Comparison of ENCODE assay signal across 20 cellular contexts in genomic region chr13:45113809-45114208, GRCh38. TPM values are rescaled to one million over a fixed set of nuclear protein-coding genes. Genes with fewer than 3 reads are reported as not detected.
DNase-seq lines count a peak whose midpoint lies in the region; ATAC-seq and TF ChIP-seq lines count a peak whose summit lies in the region.
"Had no signal": no experiment of that assay in that cellular context is flagged by ENCODE, and none has a peak within 500 bp of the region (broad histone marks: within the 10 kb centered on the region; RNA-seq: fewer than 3 reads in every experiment).

No MANE protein-coding gene starts in this region.

- H3K79me1 ChIP-seq in IMR-90 (ENCODE audit: low read depth in 1 of 2, low read length in 2 of 2): peaks cover 0 to under 1% of the 10 kb centered on the region in 2 experiments; a peak in 1 of 4 replicates

- no peak overlapping the region for H3K56ac ChIP-seq in IMR-90 (ENCODE audit: extremely low read depth, insufficient read depth, low read length)

- no peak overlapping the region for H3K14ac ChIP-seq in IMR-90 (replicated peaks; ENCODE audit: low read depth, low read length)

- no peak overlapping the region for H2AFZ ChIP-seq in IMR-90 (replicated peaks; ENCODE audit: low read length, poor library complexity)
- H2AFZ ChIP-seq in neural progenitor cell (replicated peaks): no peak overlapping the region

- dilution Hi-C loops in IMR-90 (cut with HindIII; ENCODE audit: low sequenced_read_pairs, unreplicated experiment): no loop called here

- no peak overlapping the region for H3K18ac ChIP-seq in IMR-90 (ENCODE audit: low read depth, low read length)

- H3K4me1 ChIP-seq in IMR-90 (ENCODE audit: control insufficient read depth, insufficient read depth, low read length) (peaks cover 2% of the 10 kb centered on the region; the same call in 1 of the 2 replicates), endodermal cell (ENCODE audit: control insufficient read depth, insufficient read depth, low read length) (no peaks in the 10 kb centered on the region), neural progenitor cell (no peaks in the 10 kb centered on the region)
- H3K4me1 ChIP-seq: A549 had no signal

- peak overlapping the region; percentile 78; the same call in 1 of the 2 replicates for H4K5ac ChIP-seq in IMR-90 (ENCODE audit: low read depth, low read length)

- H3K4me2 ChIP-seq in IMR-90 (ENCODE audit: low read depth, low read length) (no peak overlapping the region), neural progenitor cell (no peak overlapping the region)
- H3K4me2 ChIP-seq: A549 had no signal

- intact Hi-C loops in IMR-90 (cut with micrococcal nuclease): no loop called here

- WGBS in IMR-90 (ENCODE audit: extremely low coverage in 2 of 2, insufficient read length in 1 of 2), 2 experiments: no CpG with 5 or more reads among the region's 1 CpG
- 92% methylated on average over 1 of the region's 1 CpG; no CpG with 5 or more reads in 1 of the 2 experiments for WGBS in endodermal cell (ENCODE audit: insufficient coverage in 1 of 2, insufficient read length in 1 of 2), 2 experiments

- H3K9ac ChIP-seq in IMR-90 (ENCODE audit: low read depth, low read length): no peak overlapping the region
- no peak overlapping the region for H3K9ac ChIP-seq in endodermal cell (ENCODE audit: extremely low read depth, low read length, poor library complexity, severe bottlenecking)
- H3K9ac ChIP-seq in neural progenitor cell: no peak overlapping the region

- no peaks in the 10 kb centered on the region for H3K9me3 ChIP-seq in IMR-90 (ENCODE audit: control insufficient read depth, insufficient read depth, low read length)
- H3K9me3 ChIP-seq in endodermal cell (ENCODE audit: control insufficient read depth, low read length): no peaks in the 10 kb centered on the region
- H3K9me3 ChIP-seq in neural progenitor cell (ENCODE audit: low read depth): no peaks in the 10 kb centered on the region
- H3K9me3 ChIP-seq: A549 had no signal

- no peak overlapping the region for H3K4ac ChIP-seq in IMR-90 (ENCODE audit: low read depth, low read length)

- no TSS peak for BruUV-seq in IMR-90 (replicated peaks; lab: Mats Ljungman, UMichigan)

- in situ Hi-C loops in IMR-90 (cut with MboI; ENCODE audit: low sequenced_read_pairs): no loop called here

- H2BK120ac ChIP-seq in IMR-90 (ENCODE audit: low read depth, low read length): no peak overlapping the region

- H2BK5ac ChIP-seq in IMR-90 (ENCODE audit: low read depth, low read length, poor library complexity, severe bottlenecking): no peak overlapping the region

- peaks cover 7% of the 10 kb centered on the region for H3K27me3 Mint-ChIP-seq in endodermal cell (ENCODE audit: insufficient read depth)
- peaks cover 3% of the 10 kb centered on the region for H3K27me3 Mint-ChIP-seq in neural progenitor cell (ENCODE audit: insufficient read depth, low read depth)

- H3K9me1 ChIP-seq in IMR-90 (ENCODE audit: insufficient read depth, low read length): 0 out of 2 replicates have a peak, but pooled peaks cover under 1% of the 10 kb centered on the region

- no peak for TF ChIP-seq POLR2A in IMR-90 (IDR thresholded peaks at IDR 0.05; ENCODE audit: low read depth, low read length)

- TF ChIP-seq CTCF in IMR-90 (conservative IDR thresholded peaks at IDR 0.05; ENCODE audit: low read depth, low read length): no peak
- TF ChIP-seq CTCF in endodermal cell (conservative IDR thresholded peaks at IDR 0.05): no peak
- TF ChIP-seq CTCF in neural progenitor cell (IDR thresholded peaks at IDR 0.05): no peak
- no peak for TF ChIP-seq CTCF in GM10248 (IDR thresholded peaks at IDR 0.05; ENCODE audit: control extremely low read depth, extremely low read depth, low read depth, missing control alignments)

- no peak overlapping the region for H2AK5ac ChIP-seq in IMR-90 (ENCODE audit: low read depth, low read length)

- H3K4me3 ChIP-seq in IMR-90 (ENCODE audit: insufficient read depth, low read depth, low read length) (no peak overlapping the region), endodermal cell (ENCODE audit: low read length) (no peak overlapping the region), neural progenitor cell (no peak overlapping the region)
- H3K4me3 ChIP-seq: A549 had no signal

- POLR2A ChIA-PET in IMR-90 (lab: Charles Lee; ENCODE audit: unreplicated experiment): no interaction called here
- POLR2A ChIA-PET in GM10248 (lab: Yijun Ruan, JAX): no interaction called here

- H2BK15ac ChIP-seq in IMR-90 (ENCODE audit: low read depth, low read length): no peak overlapping the region

- H2AK9ac ChIP-seq in IMR-90 (replicated peaks; ENCODE audit: low read depth, low read length, poor library complexity): no peak overlapping the region

- no peak overlapping the region for H3K27ac Mint-ChIP-seq in endodermal cell
- peak overlapping the region; percentile 35 for H3K27ac Mint-ChIP-seq in neural progenitor cell
- H3K27ac Mint-ChIP-seq: B cell, CD14-positive monocyte had no signal

- H3K79me2 ChIP-seq in neural progenitor cell (ENCODE audit: low read depth): no peaks in the 10 kb centered on the region

- H3K36me3 Mint-ChIP-seq in endodermal cell (ENCODE audit: low read depth) (no peaks in the 10 kb centered on the region), neural progenitor cell (no peaks in the 10 kb centered on the region)
- H3K36me3 Mint-ChIP-seq: CD14-positive monocyte had no signal

- no peaks in the 10 kb centered on the region for H3K36me3 ChIP-seq in IMR-90 (ENCODE audit: control insufficient read depth, insufficient read depth, low read length)
- H3K36me3 ChIP-seq in endodermal cell (ENCODE audit: control insufficient read depth, insufficient read depth, low read length): no peaks in the 10 kb centered on the region
- H3K36me3 ChIP-seq in neural progenitor cell: no peaks in the 10 kb centered on the region

- no peak overlapping the region for H2BK20ac ChIP-seq in IMR-90 (ENCODE audit: low read depth, low read length)

- no peak for TF ChIP-seq RAD21 in IMR-90 (IDR thresholded peaks at IDR 0.05; ENCODE audit: low read length)

- no peak overlapping the region for H4K91ac ChIP-seq in IMR-90 (ENCODE audit: insufficient read depth, low read depth, low read length)

- H3K27me3 ChIP-seq in IMR-90 (ENCODE audit: control insufficient read depth, insufficient read depth, low read length) (no peaks in the 10 kb centered on the region), endodermal cell (ENCODE audit: control insufficient read depth, insufficient read depth, low read length, poor library complexity, severe bottlenecking) (no peaks in the 10 kb centered on the region), neural progenitor cell (no peaks in the 10 kb centered on the region)

- H3K9me3 Mint-ChIP-seq in endodermal cell: no peaks in the 10 kb centered on the region
- H3K9me3 Mint-ChIP-seq in neural progenitor cell: no peaks in the 10 kb centered on the region

- ATAC-seq in IMR-90 (ENCODE audit: low read depth): no peak
- no peak for ATAC-seq in HG03442 (IDR thresholded peaks at IDR 0.05; ENCODE audit: unreplicated experiment)
- no peak for ATAC-seq in HG02642 (IDR thresholded peaks at IDR 0.05; ENCODE audit: poor library complexity, unreplicated experiment)
- ATAC-seq: A549 had no signal

- no peak overlapping the region for H3K23ac ChIP-seq in IMR-90 (ENCODE audit: low read depth, low read length)

- no peak overlapping the region for H3K27ac ChIP-seq in IMR-90 (ENCODE audit: insufficient read depth, low read length)
- H3K27ac ChIP-seq in endodermal cell (ENCODE audit: low read depth, low read length): peak overlapping the region; percentile 21
- no peak overlapping the region for H3K27ac ChIP-seq in neural progenitor cell
- H3K27ac ChIP-seq: A549, RWPE1 had no signal

- no peak overlapping the region for H3K4me3 Mint-ChIP-seq in endodermal cell
- no peak overlapping the region for H3K4me3 Mint-ChIP-seq in neural progenitor cell
- H3K4me3 Mint-ChIP-seq: B cell, CD14-positive monocyte had no signal

- H4K8ac ChIP-seq in IMR-90 (ENCODE audit: low read depth in 2 of 2, low read length in 2 of 2): no peak overlapping the region

- H3K4me1 Mint-ChIP-seq in endodermal cell (peaks cover 6% of the 10 kb centered on the region), neural progenitor cell (peaks cover 18% of the 10 kb centered on the region)
- H3K4me1 Mint-ChIP-seq: CD14-positive monocyte had no signal

- H3F3A ChIP-seq in neural progenitor cell (ENCODE audit: low read depth): no peaks in the 10 kb centered on the region

- H4K20me1 ChIP-seq in IMR-90 (ENCODE audit: insufficient read depth, low read length): no peaks in the 10 kb centered on the region
- H4K20me1 ChIP-seq in neural progenitor cell (ENCODE audit: low read depth): no peaks in the 10 kb centered on the region

- DNase-seq in IMR-90: no peak
- peak; percentile 18 for DNase-seq in NCI-H524 treated with DMSO at 0.1 percent for 48 hours (lab: John Stamatoyannopoulos, UW)
- no peak for DNase-seq in endodermal cell
- DNase-seq in neural progenitor cell (ENCODE audit: low spot score): no peak
- DNase-seq in GM10248 (ENCODE audit: extremely low spot score): no peak
- DNase-seq in amygdala (lab: John Stamatoyannopoulos, UW): no peak
- DNase-seq: EL; GF-D8; KBM-7; NCI-H1092; NCI-H1436; NCI-H2029 treated with DMSO at 0.1 percent for 48 hours; NCI-H526 treated with DMSO at 0.1 percent for 48 hours; NK-92 treated with Interleukin-12 subunit alpha and Interleukin-12 subunit beta, amount 100 ng/mL, for 24 hours had no signal

- CTCF ChIA-PET in IMR-90 (lab: Yijun Ruan, JAX) (no interaction called here), GM10248 (lab: Yijun Ruan, JAX) (no interaction called here)

TF ChIP-seq in IMR-90, 13 proteins besides CTCF, POLR2A, EP300 and RAD21:
- no peak for TF ChIP-seq MAZ (IDR thresholded peaks at IDR 0.05; ENCODE audit: borderline replicate concordance, low read depth, low read length)
- no peak for TF ChIP-seq MAFK (IDR thresholded peaks at IDR 0.05; ENCODE audit: low read depth, low read length)

RNA-seq across cellular contexts. Expression of gene GTF2F2, which starts 6.5 kb away (rescaled TPM):
- total RNA-seq in IMR-90 (2012; rRNA removed) (16.5 and 35.6 TPM in 2 replicates), endodermal cell (10 to 100 TPM; 27.0 to 27.4 TPM), neural progenitor cell (ENCODE audit: low replicate concordance) (33.7 and 54.1 TPM in 2 replicates)
- 19.2 and 21.0 TPM in 2 replicates for polyA plus RNA-seq in IMR-90 (2012; rRNA removed)
- polyA plus RNA-seq in IMR-90 (2012; cell fraction: cytosol; rRNA removed): 5.5 and 7.9 TPM in 2 replicates
- polyA plus RNA-seq in IMR-90 (2012; cell fraction: nucleus; rRNA removed; ENCODE audit: low replicate concordance): 2.6 and 9.0 TPM in 2 replicates
- polyA plus RNA-seq in endodermal cell (2013, experiment 1 of 2): 31.8 TPM
- polyA plus RNA-seq in endodermal cell (2013, experiment 2 of 2): 32.7 TPM
